In genomic region chr5:181248277-181248676, GRCh38 we compare ENCODE assay signal across 1 cellular context.
TF ChIP-seq lines count a peak whose summit lies in the region.

No MANE protein-coding gene starts in this region.

TF ChIP-seq in GM23338, 12 proteins besides CTCF, POLR2A, EP300 and RAD21 (continued from another document):
- TF ChIP-seq, protein P1, sequence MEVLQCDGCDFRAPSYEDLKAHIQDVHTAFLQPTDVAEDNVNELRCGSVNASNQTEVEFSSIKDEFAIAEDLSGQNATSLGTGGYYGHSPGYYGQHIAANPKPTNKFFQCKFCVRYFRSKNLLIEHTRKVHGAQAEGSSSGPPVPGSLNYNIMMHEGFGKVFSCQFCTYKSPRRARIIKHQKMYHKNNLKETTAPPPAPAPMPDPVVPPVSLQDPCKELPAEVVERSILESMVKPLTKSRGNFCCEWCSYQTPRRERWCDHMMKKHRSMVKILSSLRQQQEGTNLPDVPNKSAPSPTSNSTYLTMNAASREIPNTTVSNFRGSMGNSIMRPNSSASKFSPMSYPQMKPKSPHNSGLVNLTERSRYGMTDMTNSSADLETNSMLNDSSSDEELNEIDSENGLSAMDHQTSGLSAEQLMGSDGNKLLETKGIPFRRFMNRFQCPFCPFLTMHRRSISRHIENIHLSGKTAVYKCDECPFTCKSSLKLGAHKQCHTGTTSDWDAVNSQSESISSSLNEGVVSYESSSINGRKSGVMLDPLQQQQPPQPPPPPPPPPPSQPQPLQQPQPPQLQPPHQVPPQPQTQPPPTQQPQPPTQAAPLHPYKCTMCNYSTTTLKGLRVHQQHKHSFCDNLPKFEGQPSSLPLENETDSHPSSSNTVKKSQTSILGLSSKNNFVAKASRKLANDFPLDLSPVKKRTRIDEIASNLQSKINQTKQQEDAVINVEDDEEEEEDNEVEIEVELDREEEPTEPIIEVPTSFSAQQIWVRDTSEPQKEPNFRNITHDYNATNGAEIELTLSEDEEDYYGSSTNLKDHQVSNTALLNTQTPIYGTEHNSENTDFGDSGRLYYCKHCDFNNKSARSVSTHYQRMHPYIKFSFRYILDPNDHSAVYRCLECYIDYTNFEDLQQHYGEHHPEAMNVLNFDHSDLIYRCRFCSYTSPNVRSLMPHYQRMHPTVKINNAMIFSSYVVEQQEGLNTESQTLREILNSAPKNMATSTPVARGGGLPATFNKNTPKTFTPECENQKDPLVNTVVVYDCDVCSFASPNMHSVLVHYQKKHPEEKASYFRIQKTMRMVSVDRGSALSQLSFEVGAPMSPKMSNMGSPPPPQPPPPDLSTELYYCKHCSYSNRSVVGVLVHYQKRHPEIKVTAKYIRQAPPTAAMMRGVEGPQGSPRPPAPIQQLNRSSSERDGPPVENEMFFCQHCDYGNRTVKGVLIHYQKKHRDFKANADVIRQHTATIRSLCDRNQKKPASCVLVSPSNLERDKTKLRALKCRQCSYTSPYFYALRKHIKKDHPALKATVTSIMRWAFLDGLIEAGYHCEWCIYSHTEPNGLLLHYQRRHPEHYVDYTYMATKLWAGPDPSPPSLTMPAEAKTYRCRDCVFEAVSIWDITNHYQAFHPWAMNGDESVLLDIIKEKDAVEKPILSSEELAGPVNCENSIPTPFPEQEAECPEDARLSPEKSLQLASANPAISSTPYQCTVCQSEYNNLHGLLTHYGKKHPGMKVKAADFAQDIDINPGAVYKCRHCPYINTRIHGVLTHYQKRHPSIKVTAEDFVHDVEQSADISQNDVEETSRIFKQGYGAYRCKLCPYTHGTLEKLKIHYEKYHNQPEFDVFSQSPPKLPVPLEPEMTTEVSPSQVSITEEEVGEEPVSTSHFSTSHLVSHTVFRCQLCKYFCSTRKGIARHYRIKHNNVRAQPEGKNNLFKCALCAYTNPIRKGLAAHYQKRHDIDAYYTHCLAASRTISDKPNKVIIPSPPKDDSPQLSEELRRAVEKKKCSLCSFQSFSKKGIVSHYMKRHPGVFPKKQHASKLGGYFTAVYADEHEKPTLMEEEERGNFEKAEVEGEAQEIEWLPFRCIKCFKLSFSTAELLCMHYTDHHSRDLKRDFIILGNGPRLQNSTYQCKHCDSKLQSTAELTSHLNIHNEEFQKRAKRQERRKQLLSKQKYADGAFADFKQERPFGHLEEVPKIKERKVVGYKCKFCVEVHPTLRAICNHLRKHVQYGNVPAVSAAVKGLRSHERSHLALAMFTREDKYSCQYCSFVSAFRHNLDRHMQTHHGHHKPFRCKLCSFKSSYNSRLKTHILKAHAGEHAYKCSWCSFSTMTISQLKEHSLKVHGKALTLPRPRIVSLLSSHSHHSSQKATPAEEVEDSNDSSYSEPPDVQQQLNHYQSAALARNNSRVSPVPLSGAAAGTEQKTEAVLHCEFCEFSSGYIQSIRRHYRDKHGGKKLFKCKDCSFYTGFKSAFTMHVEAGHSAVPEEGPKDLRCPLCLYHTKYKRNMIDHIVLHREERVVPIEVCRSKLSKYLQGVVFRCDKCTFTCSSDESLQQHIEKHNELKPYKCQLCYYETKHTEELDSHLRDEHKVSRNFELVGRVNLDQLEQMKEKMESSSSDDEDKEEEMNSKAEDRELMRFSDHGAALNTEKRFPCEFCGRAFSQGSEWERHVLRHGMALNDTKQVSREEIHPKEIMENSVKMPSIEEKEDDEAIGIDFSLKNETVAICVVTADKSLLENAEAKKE (CRISPR knock-in tag; IDR thresholded peaks at IDR 0.05): no peak
- TF ChIP-seq EZH2 (IDR thresholded peaks at IDR 0.05; ENCODE audit: low read depth, unreplicated experiment) (no peak), JUNB (IDR thresholded peaks at IDR 0.05; ENCODE audit: unreplicated experiment) (no peak), EZH2phosphoT487 (IDR thresholded peaks at IDR 0.05; ENCODE audit: unreplicated experiment) (no peak), ETS1 (IDR thresholded peaks at IDR 0.05) (no peak)
